17 cellular contexts compared by ENCODE assay signal in genomic region chr3:49191741-49192140, GRCh38. TPM values are rescaled to one million over a fixed set of nuclear protein-coding genes. Genes with fewer than 3 reads are reported as not detected.
DNase-seq lines count a peak whose midpoint lies in the region; ATAC-seq, FAIRE-seq and TF ChIP-seq lines count a peak whose summit lies in the region.
"Had no signal": no experiment of that assay in that cellular context is flagged by ENCODE, and none has a peak within 500 bp of the region (broad histone marks: within the 10 kb centered on the region; RNA-seq: fewer than 3 reads in every experiment).

No MANE protein-coding gene starts in this region.

- H2BK12ac ChIP-seq in H1 (ENCODE audit: low read depth, low read length) (no peak overlapping the region), neuronal stem cell (ENCODE audit: low read length) (no peak overlapping the region)

- intact Hi-C loops in heart left ventricle (cut with DNase I), result no loop called here
- intact Hi-C loops in cardiac septum (cut with DNase I), result no loop called here
- intact Hi-C loops in tibial artery (cut with DNase I; ENCODE audit: low total_unique reads), result no loop called here

- H3K14ac ChIP-seq in H1 (ENCODE audit: insufficient read length) (no peak overlapping the region), neuronal stem cell (ENCODE audit: low read length) (no peak overlapping the region)

- H3K9me3 ChIP-seq in heart left ventricle, result no peaks in the 10 kb centered on the region
- no peaks in the 10 kb centered on the region; a peak in 1 of 4 replicates for H3K9me3 ChIP-seq in H1 (ENCODE audit: insufficient read depth in 2 of 2, low read depth in 1 of 2, low read length in 1 of 2)
- no peaks in the 10 kb centered on the region for H3K9me3 ChIP-seq in liver (ENCODE audit: control insufficient read depth in 4 of 4, low read length in 3 of 4)
- H3K9me3 ChIP-seq in neuronal stem cell (replicated peaks in 1 of 2; ENCODE audit: control insufficient read depth in 2 of 2, insufficient read depth in 1 of 2, low read depth in 1 of 2, low read length in 2 of 2), result no peaks in the 10 kb centered on the region
- no peaks in the 10 kb centered on the region for H3K9me3 ChIP-seq in tibial artery
- H3K9me3 ChIP-seq: BLaER1 treated with 17β-estradiol and CSF1 and Interleukin-3, amounts not matched to agents 10 nM and 100 nM had no signal

- H2BK120ac ChIP-seq in H1 (replicated peaks; ENCODE audit: low read depth, low read length), result no peak overlapping the region
- H2BK120ac ChIP-seq in neuronal stem cell (ENCODE audit: low read depth, low read length), result no peak overlapping the region

- TF ChIP-seq EP300 in H1 (IDR thresholded peaks at IDR 0.05; ENCODE audit: borderline replicate concordance in 1 of 2, low read depth in 2 of 2, low read length in 2 of 2), result no peak

- 0 out of 2 replicates have a peak overlapping the region, but pooled peaks have one; percentile 31 for H2AFZ ChIP-seq in H1 (ENCODE audit: low read length)
- peak overlapping the region; percentile 30 for H2AFZ ChIP-seq in neuronal stem cell (ENCODE audit: low read length)

- no peak overlapping the region for H3K56ac ChIP-seq in H1 (replicated peaks; ENCODE audit: insufficient read length, low read depth, low read length)

- no peak overlapping the region for H2AK5ac ChIP-seq in H1 (ENCODE audit: low read depth, low read length)
- H2AK5ac ChIP-seq in neuronal stem cell (ENCODE audit: low read depth, low read length), result no peak overlapping the region

- H2BK5ac ChIP-seq in H1 (ENCODE audit: low read depth, low read length) (no peak overlapping the region), neuronal stem cell (ENCODE audit: low read length) (no peak overlapping the region)

- no peak overlapping the region for H4K5ac ChIP-seq in H1 (ENCODE audit: insufficient read length, low read depth, low read length)

- H4K8ac ChIP-seq in H1 (ENCODE audit: extremely low read depth, insufficient read depth, low read length), result no peak overlapping the region
- H4K8ac ChIP-seq in neuronal stem cell (ENCODE audit: low read depth, low read length), result no peak overlapping the region

- no peaks in the 10 kb centered on the region for H3K79me2 ChIP-seq in H1 (ENCODE audit: control insufficient read depth in 1 of 2, insufficient read depth in 2 of 2, low read length in 2 of 2)

- H3K36me3 ChIP-seq in heart left ventricle, result no peaks in the 10 kb centered on the region
- H3K36me3 ChIP-seq in H1 (ENCODE audit: control insufficient read depth in 2 of 4, insufficient read depth in 4 of 4, low read length in 3 of 4), result no peaks in the 10 kb centered on the region
- no peaks in the 10 kb centered on the region for H3K36me3 ChIP-seq in liver (ENCODE audit: control insufficient read depth in 4 of 4, insufficient read depth in 3 of 4, low read depth in 1 of 4, low read length in 3 of 4)
- H3K36me3 ChIP-seq in neuronal stem cell (replicated peaks in 1 of 2; ENCODE audit: control insufficient read depth in 2 of 2, insufficient read depth in 2 of 2, low read length in 2 of 2), result no peaks in the 10 kb centered on the region
- H3K36me3 ChIP-seq in tibial artery, result no peaks in the 10 kb centered on the region
- H3K36me3 ChIP-seq: BLaER1 treated with 17β-estradiol and CSF1 and Interleukin-3, amounts not matched to agents 10 nM and 100 nM had no signal

- H3K4ac ChIP-seq in H1 (replicated peaks; ENCODE audit: insufficient read length, low read depth, low read length) (no peak overlapping the region), neuronal stem cell (ENCODE audit: low read length) (no peak overlapping the region)

- no peaks in the 10 kb centered on the region for H3K27me3 ChIP-seq in heart left ventricle
- H3K27me3 ChIP-seq in H1 (replicated peaks in 1 of 4; ENCODE audit: control insufficient read depth in 3 of 4, extremely low read depth in 1 of 4, insufficient read depth in 3 of 4, low read length in 3 of 4), result no peaks in the 10 kb centered on the region
- no peaks in the 10 kb centered on the region for H3K27me3 ChIP-seq in liver (ENCODE audit: control insufficient read depth in 4 of 4, insufficient read depth in 4 of 4, low read length in 3 of 4)
- H3K27me3 ChIP-seq in neuronal stem cell (ENCODE audit: control insufficient read depth in 3 of 3, insufficient read depth in 3 of 3, low read depth in 1 of 3, low read length in 3 of 3), result no peaks in the 10 kb centered on the region
- no peaks in the 10 kb centered on the region for H3K27me3 ChIP-seq in tibial artery
- H3K27me3 ChIP-seq: BLaER1 treated with 17β-estradiol and CSF1 and Interleukin-3, amounts not matched to agents 10 nM and 100 nM had no signal

- H3K18ac ChIP-seq in H1 (ENCODE audit: extremely low read depth, low read length) (no peak overlapping the region), neuronal stem cell (ENCODE audit: low read length) (no peak overlapping the region)

- CTCF ChIA-PET in H1 (lab: Charles Lee; ENCODE audit: partially characterized antibody), result no interaction called here

- TF ChIP-seq POLR2A in heart left ventricle (IDR thresholded peaks at IDR 0.05) (no peak), H1 (IDR thresholded peaks at IDR 0.05; ENCODE audit: control extremely low read depth in 1 of 2, low read depth in 2 of 2, low read length in 2 of 2) (no peak)

- H2BK15ac ChIP-seq in H1 (ENCODE audit: low read length) (no peak overlapping the region), neuronal stem cell (ENCODE audit: low read length) (no peak overlapping the region)

- no peaks in the 10 kb centered on the region for H4K20me1 ChIP-seq in H1 (replicated peaks in 1 of 2; ENCODE audit: control insufficient read depth in 1 of 2, insufficient read depth in 2 of 2, low read length in 2 of 2)
- H4K20me1 ChIP-seq: BLaER1 treated with 17β-estradiol and CSF1 and Interleukin-3, amounts not matched to agents 10 nM and 100 nM had no signal

- H3K79me1 ChIP-seq in H1 (ENCODE audit: low read depth, low read length), result no peaks in the 10 kb centered on the region
- no peaks in the 10 kb centered on the region for H3K79me1 ChIP-seq in neuronal stem cell (ENCODE audit: low read depth, low read length)

- H3K23ac ChIP-seq in H1 (ENCODE audit: insufficient read length) (no peak overlapping the region), neuronal stem cell (ENCODE audit: low read depth, low read length, poor library complexity) (no peak overlapping the region)

- DNase-seq in heart left ventricle (no peak), cardiac septum (ENCODE audit: low spot score) (no peak), H1 (ENCODE audit: low read depth in 1 of 2, low spot score in 2 of 2) (no peak), neuronal stem cell (ENCODE audit: low spot score) (no peak), tibial artery (no peak), NAMALWA (ENCODE audit: low spot score) (no peak), DMS79 (lab: John Stamatoyannopoulos, UW) (no peak)
- DNase-seq: Calu3; CD8-positive, alpha-beta T cell; DND-41; EL; H9 had no signal

- H3K9ac ChIP-seq in H1 (replicated peaks in 1 of 4; ENCODE audit: extremely low read depth in 1 of 4, low read depth in 3 of 4, low read length in 3 of 4), result no peak overlapping the region
- H3K9ac ChIP-seq in liver (ENCODE audit: low read depth in 1 of 2, low read length in 2 of 2), result no peak overlapping the region
- H3K9ac ChIP-seq in neuronal stem cell (ENCODE audit: low read depth, low read length, poor library complexity), result no peak overlapping the region
- H3K9ac ChIP-seq: BLaER1 treated with 17β-estradiol and CSF1 and Interleukin-3, amounts not matched to agents 10 nM and 100 nM had no signal

- H3K23me2 ChIP-seq in H1 (ENCODE audit: low read depth, low read length), result no peaks in the 10 kb centered on the region

- H3K4me1 ChIP-seq in heart left ventricle, result peaks cover 0 to 16% (median 0%) of the 10 kb centered on the region in 12 donors
- 0 out of 7 replicates have a peak, but pooled peaks cover 0 to 3% (median 0%) of the 10 kb centered on the region in 4 experiments for H3K4me1 ChIP-seq in H1 (replicated peaks in 1 of 4; ENCODE audit: control insufficient read depth in 3 of 4, insufficient read depth in 4 of 4, low read length in 3 of 4)
- no peaks in the 10 kb centered on the region for H3K4me1 ChIP-seq in liver (ENCODE audit: control insufficient read depth in 4 of 4, insufficient read depth in 4 of 4, low read length in 3 of 4)
- peaks cover 3 to 8% of the 10 kb centered on the region in 2 donors for H3K4me1 ChIP-seq in neuronal stem cell (ENCODE audit: control insufficient read depth in 2 of 2, insufficient read depth in 1 of 2, low read depth in 1 of 2, low read length in 2 of 2)
- H3K4me1 ChIP-seq in tibial artery, result no peaks in the 10 kb centered on the region
- H3K4me1 ChIP-seq: BLaER1 treated with 17β-estradiol and CSF1 and Interleukin-3, amounts not matched to agents 10 nM and 100 nM had no signal

- no peak for FAIRE-seq in H1 (lab: Jason Lieb, UNC)
- FAIRE-seq: GM12878, HTR-8/SVneo had no signal

- 43 to 72% (median 47%) methylated on average over 1 of the region's 1 CpG for WGBS in heart left ventricle, 4 donors
- 79% methylated on average over 1 of the region's 1 CpG; no CpG with 5 or more reads in 1 of the 2 experiments for WGBS in H1 (ENCODE audit: extremely low coverage in 1 of 2, insufficient coverage in 1 of 2, insufficient read length in 1 of 2, insufficient replicate concordance in 2 of 2, low coverage in 1 of 2, low lambda C conversion rate in 2 of 2, missing lambda C conversion rate in 1 of 2), 2 experiments
- 88% methylated on average over 1 of the region's 1 CpG for WGBS in liver
- no CpG with 5 or more reads among the region's 1 CpG for WGBS in neuronal stem cell (ENCODE audit: extremely low coverage in 2 of 2, insufficient read length in 2 of 2, insufficient replicate concordance in 1 of 2), 2 donors

- H4K91ac ChIP-seq in H1 (replicated peaks; ENCODE audit: insufficient read length, low read length) (no peak overlapping the region), neuronal stem cell (ENCODE audit: low read depth, low read length, poor library complexity) (no peak overlapping the region)

- H2BK20ac ChIP-seq in H1 (ENCODE audit: low read length), result no peak overlapping the region

- peak in 3 of 4 donors; percentile 36 to 59 (median 47) for ATAC-seq in heart left ventricle
- ATAC-seq: CD8-positive, alpha-beta T cell; GM12878 had no signal

- no peak for TF ChIP-seq RAD21 in H1 (IDR thresholded peaks at IDR 0.05 in 1 of 2, conservative IDR thresholded peaks at IDR 0.05 in 1 of 2; ENCODE audit: low read depth in 2 of 2, low read length in 2 of 2)
- TF ChIP-seq RAD21 in liver (IDR thresholded peaks at IDR 0.05), result no peak

- peak overlapping the region in 3 of 12 donors; percentile 8 to 23 (median 18) for H3K27ac ChIP-seq in heart left ventricle
- no peak overlapping the region for H3K27ac ChIP-seq in H1 (ENCODE audit: low read depth, low read length)
- no peak overlapping the region for H3K27ac ChIP-seq in liver (ENCODE audit: low read depth in 1 of 2, low read length in 2 of 2)
- H3K27ac ChIP-seq in neuronal stem cell (replicated peaks; ENCODE audit: low read length), result no peak overlapping the region
- no peak overlapping the region for H3K27ac ChIP-seq in tibial artery
- H3K27ac ChIP-seq: BLaER1 treated with 17β-estradiol and CSF1 and Interleukin-3, amounts not matched to agents 10 nM and 100 nM had no signal

- H3K4me2 ChIP-seq in H1 (ENCODE audit: insufficient read depth in 1 of 2, low read depth in 2 of 2, low read length in 2 of 2) (no peak overlapping the region), neuronal stem cell (ENCODE audit: insufficient read depth, low read length, poor library complexity, severe bottlenecking) (no peak overlapping the region)
- H3K4me2 ChIP-seq: BLaER1 treated with 17β-estradiol and CSF1 and Interleukin-3, amounts not matched to agents 10 nM and 100 nM had no signal

- POLR2A ChIA-PET in H1 (lab: Charles Lee; ENCODE audit: partially characterized antibody), result no interaction called here

- TF ChIP-seq CTCF in heart left ventricle (IDR thresholded peaks at IDR 0.05), result no peak
- no peak for TF ChIP-seq CTCF in H1 (IDR thresholded peaks at IDR 0.05; ENCODE audit: control extremely low read depth in 1 of 3, insufficient read depth in 1 of 3, low read depth in 1 of 3, low read length in 3 of 3)
- TF ChIP-seq CTCF in liver (IDR thresholded peaks at IDR 0.05; ENCODE audit: low read depth, low read length, missing input control), result no peak
- no peak for TF ChIP-seq CTCF in tibial artery (IDR thresholded peaks at IDR 0.05)

- H3K4me3 ChIP-seq in heart left ventricle, result no peak overlapping the region
- H3K4me3 ChIP-seq in H1 (ENCODE audit: extremely low read depth in 1 of 4, insufficient read depth in 2 of 4, low read depth in 3 of 4, low read length in 4 of 4), result no peak overlapping the region
- H3K4me3 ChIP-seq in liver (ENCODE audit: low read depth in 1 of 3, low read length in 3 of 3), result no peak overlapping the region
- H3K4me3 ChIP-seq in neuronal stem cell (ENCODE audit: low read length in 2 of 2), result no peak overlapping the region
- no peak overlapping the region for H3K4me3 ChIP-seq in tibial artery
- H3K4me3 ChIP-seq: BLaER1 treated with 17β-estradiol and CSF1 and Interleukin-3, amounts not matched to agents 10 nM and 100 nM; GM12878 had no signal

RNA-seq across cellular contexts. Expression of gene KLHDC8B, which starts 20.3 kb away (rescaled TPM):
- total RNA-seq in heart left ventricle, result 100 to 1,000 TPM in 7 of 9 donors, 10 to 100 TPM in 2; 96.9 to 138 (median 112) TPM
- 100 to 1,000 TPM in 1 of 2 donors, 10 to 100 TPM in 1; 66.3 to 134 TPM for polyA plus RNA-seq in heart left ventricle
- 132 TPM for total RNA-seq in cardiac septum
- total RNA-seq in H1 (2021; fragmentation: NEBNext Ultra II Directional; extraction: Animal tissue kit (Norgen Biotek cat#: 25700)), result 15.8 and 18.1 TPM in 2 replicates
- polyA plus RNA-seq in H1 (2011; rRNA removed), result 20.9 and 21.3 TPM in 2 replicates
- 25.3 TPM for polyA plus RNA-seq in H1 (2011; cell fraction: cytosol; rRNA removed)
- 22.4 TPM for polyA plus RNA-seq in H1 (2011; cell fraction: nucleus; rRNA removed)
- 17.2 to 19.3 TPM (median 17.6 TPM) in 4 replicates for polyA plus RNA-seq in H1 (2012, experiment 1 of 2)
- polyA plus RNA-seq in H1 (2012, experiment 2 of 2), result 19.4 TPM
- polyA plus RNA-seq in H1 (2013, experiment 1 of 2), result 6.9 TPM
- 6.6 TPM for polyA plus RNA-seq in H1 (2013, experiment 2 of 2)
- 15.4 and 17.4 TPM in 2 replicates for polyA minus RNA-seq in H1 (2011; rRNA and poly(A)+ RNA removed)
- polyA minus RNA-seq in H1 (2011; cell fraction: cytosol; rRNA and poly(A)+ RNA removed), result 11.4 TPM
- polyA minus RNA-seq in H1 (2011; cell fraction: nucleus; rRNA and poly(A)+ RNA removed), result 19.8 TPM
- 10 to 100 TPM in 1 of 2 donors, 1 to 10 TPM in 1; 9.2 to 17.1 TPM for total RNA-seq in liver
- 1 to 10 TPM; 8.1 to 9.6 TPM for polyA plus RNA-seq in liver
- 44.7 TPM for polyA plus RNA-seq in neuronal stem cell (2013, experiment 1 of 2)
- 43.9 TPM for polyA plus RNA-seq in neuronal stem cell (2013, experiment 2 of 2)

RNA-seq across cellular contexts. Expression of gene CCDC71, which starts 25.6 kb away (rescaled TPM):
- total RNA-seq in heart left ventricle (10 to 100 TPM in 7 of 9 donors, 1 to 10 TPM in 2; 9.7 to 24.0 (median 14.6) TPM), cardiac septum (11.4 TPM), liver (10 to 100 TPM in 1 of 2 donors, 1 to 10 TPM in 1; 6.1 to 10.4 TPM)
- polyA plus RNA-seq in heart left ventricle (10 to 100 TPM in 1 of 2 donors, 1 to 10 TPM in 1; 9.8 to 17.7 TPM), H1 (2011; rRNA removed) (57.4 and 70.7 TPM in 2 replicates), liver (10 to 100 TPM in 1 of 2 donors, 1 to 10 TPM in 1; 1.1 to 10.7 TPM)
- 26.7 and 27.6 TPM in 2 replicates for total RNA-seq in H1 (2021; fragmentation: NEBNext Ultra II Directional; extraction: Animal tissue kit (Norgen Biotek cat#: 25700))
- polyA plus RNA-seq in H1 (2011; cell fraction: cytosol; rRNA removed), result 56.0 TPM
- polyA plus RNA-seq in H1 (2011; cell fraction: nucleus; rRNA removed), result 49.3 TPM
- 19.0 to 33.3 TPM (median 30.0 TPM) in 4 replicates for polyA plus RNA-seq in H1 (2012, experiment 1 of 2)
- polyA plus RNA-seq in H1 (2012, experiment 2 of 2), result 30.3 TPM
- polyA plus RNA-seq in H1 (2013, experiment 1 of 2), result 22.3 TPM
- polyA plus RNA-seq in H1 (2013, experiment 2 of 2), result 20.5 TPM
- polyA minus RNA-seq in H1 (2011; rRNA and poly(A)+ RNA removed), result 58.9 and 67.1 TPM in 2 replicates
- 31.9 TPM for polyA minus RNA-seq in H1 (2011; cell fraction: cytosol; rRNA and poly(A)+ RNA removed)
- polyA minus RNA-seq in H1 (2011; cell fraction: nucleus; rRNA and poly(A)+ RNA removed), result 58.1 TPM
- polyA plus RNA-seq in neuronal stem cell (2013, experiment 1 of 2), result 17.1 TPM
- polyA plus RNA-seq in neuronal stem cell (2013, experiment 2 of 2), result 16.2 TPM

RNA-seq across cellular contexts. Expression of gene LAMB2, which starts 58.9 kb away (rescaled TPM):
- total RNA-seq in heart left ventricle (1,000 to 10,000 TPM in 2 of 9 donors, 100 to 1,000 TPM in 7; 488 to 1,265 (median 769) TPM), cardiac septum (788 TPM), liver (100 to 1,000 TPM; 134 TPM)
- polyA plus RNA-seq in heart left ventricle (100 to 1,000 TPM; 290 to 836 TPM), H1 (2011; rRNA removed) (153 and 224 TPM in 2 replicates), liver (100 to 1,000 TPM in 1 of 2 donors, 10 to 100 TPM in 1; 87.6 to 172 TPM)
- 107 and 112 TPM in 2 replicates for total RNA-seq in H1 (2021; fragmentation: NEBNext Ultra II Directional; extraction: Animal tissue kit (Norgen Biotek cat#: 25700))
- 124 TPM for polyA plus RNA-seq in H1 (2011; cell fraction: cytosol; rRNA removed)
- 1,121 TPM for polyA plus RNA-seq in H1 (2011; cell fraction: nucleus; rRNA removed)
- polyA plus RNA-seq in H1 (2012, experiment 1 of 2), result 112 to 172 TPM (median 163 TPM) in 4 replicates
- 131 TPM for polyA plus RNA-seq in H1 (2012, experiment 2 of 2)
- polyA plus RNA-seq in H1 (2013, experiment 1 of 2), result 221 TPM
- 172 TPM for polyA plus RNA-seq in H1 (2013, experiment 2 of 2)
- 291 and 340 TPM in 2 replicates for polyA minus RNA-seq in H1 (2011; rRNA and poly(A)+ RNA removed)
- polyA minus RNA-seq in H1 (2011; cell fraction: cytosol; rRNA and poly(A)+ RNA removed), result 78.2 TPM
- 105 TPM for polyA minus RNA-seq in H1 (2011; cell fraction: nucleus; rRNA and poly(A)+ RNA removed)
- 91.9 TPM for polyA plus RNA-seq in neuronal stem cell (2013, experiment 1 of 2)
- polyA plus RNA-seq in neuronal stem cell (2013, experiment 2 of 2), result 91.3 TPM
- total RNA-seq: CD8-positive, alpha-beta T cell had no signal
- polyA plus RNA-seq: IgD-negative memory B cell had no signal
